19 cellular contexts compared by ENCODE assay signal in genomic region chr12:113857371-113857770, GRCh38.
"Had no signal": no experiment of that assay in that cellular context is flagged by ENCODE, and none has a peak within 500 bp of the region (broad histone marks: within the 10 kb centered on the region; RNA-seq: fewer than 3 reads in every experiment).

No MANE protein-coding gene starts in this region.

- H3K9me3 ChIP-seq: mucosa of descending colon, stomach, testis, upper lobe of left lung had no signal

- H3K4me3 Mint-ChIP-seq: activated naive CD8-positive, alpha-beta T cell; brain; central memory CD8-positive, alpha-beta T cell; memory B cell; naive thymus-derived CD4-positive, alpha-beta T cell; WTC11 had no signal

- H3K27me3 ChIP-seq: foreskin keratinocyte, stomach, testis, upper lobe of left lung had no signal

- H3K27ac Mint-ChIP-seq: activated naive CD8-positive, alpha-beta T cell; memory B cell; naive thymus-derived CD4-positive, alpha-beta T cell; WTC11 had no signal

- H2AFZ ChIP-seq: parathyroid adenoma had no signal

- H3K4me1 ChIP-seq: parathyroid adenoma, upper lobe of left lung had no signal

- H3K9ac ChIP-seq: parathyroid adenoma had no signal

- DNase-seq: activated CD4-positive, alpha-beta T cell treated with anti-CD3 and anti-CD28 coated beads for 4 hours; activated CD8-positive, alpha-beta memory T cell treated with anti-CD3 and anti-CD28 coated beads, Interleukin-2, amount 50 U/mL, for 48 hours; activated gamma-delta T cell treated with Interleukin-2 at 50 U/mL for 16 hours; amygdala; effector CD8-positive, alpha-beta T cell; foreskin keratinocyte; left ventricle myocardium superior; mucosa of descending colon; naive thymus-derived CD4-positive, alpha-beta T cell; stimulated activated CD4-positive, alpha-beta T cell treated with anti-CD3 and anti-CD28 coated beads, Interleukin-1b, Interleukin-23, amount 100 ng/mL, for 48 hours; stomach; testis; upper lobe of left lung had no signal

- H3K36me3 Mint-ChIP-seq: WTC11 had no signal

- H3K27ac ChIP-seq: foreskin keratinocyte, parathyroid adenoma, stomach, testis, upper lobe of left lung had no signal

- H3K9me3 Mint-ChIP-seq: brain; central memory CD8-positive, alpha-beta T cell; memory B cell; WTC11 had no signal

- H3K27me3 Mint-ChIP-seq: activated naive CD8-positive, alpha-beta T cell; central memory CD8-positive, alpha-beta T cell; memory B cell; naive thymus-derived CD4-positive, alpha-beta T cell had no signal

- H3K4me3 ChIP-seq: mucosa of descending colon, stomach, testis, upper lobe of left lung had no signal

- ATAC-seq: foreskin keratinocyte; left ventricle myocardium superior; mucosa of descending colon; naive thymus-derived CD4-positive, alpha-beta T cell; WTC11 had no signal
